8 cellular contexts compared by ENCODE assay signal in the genomic region with DNA sequence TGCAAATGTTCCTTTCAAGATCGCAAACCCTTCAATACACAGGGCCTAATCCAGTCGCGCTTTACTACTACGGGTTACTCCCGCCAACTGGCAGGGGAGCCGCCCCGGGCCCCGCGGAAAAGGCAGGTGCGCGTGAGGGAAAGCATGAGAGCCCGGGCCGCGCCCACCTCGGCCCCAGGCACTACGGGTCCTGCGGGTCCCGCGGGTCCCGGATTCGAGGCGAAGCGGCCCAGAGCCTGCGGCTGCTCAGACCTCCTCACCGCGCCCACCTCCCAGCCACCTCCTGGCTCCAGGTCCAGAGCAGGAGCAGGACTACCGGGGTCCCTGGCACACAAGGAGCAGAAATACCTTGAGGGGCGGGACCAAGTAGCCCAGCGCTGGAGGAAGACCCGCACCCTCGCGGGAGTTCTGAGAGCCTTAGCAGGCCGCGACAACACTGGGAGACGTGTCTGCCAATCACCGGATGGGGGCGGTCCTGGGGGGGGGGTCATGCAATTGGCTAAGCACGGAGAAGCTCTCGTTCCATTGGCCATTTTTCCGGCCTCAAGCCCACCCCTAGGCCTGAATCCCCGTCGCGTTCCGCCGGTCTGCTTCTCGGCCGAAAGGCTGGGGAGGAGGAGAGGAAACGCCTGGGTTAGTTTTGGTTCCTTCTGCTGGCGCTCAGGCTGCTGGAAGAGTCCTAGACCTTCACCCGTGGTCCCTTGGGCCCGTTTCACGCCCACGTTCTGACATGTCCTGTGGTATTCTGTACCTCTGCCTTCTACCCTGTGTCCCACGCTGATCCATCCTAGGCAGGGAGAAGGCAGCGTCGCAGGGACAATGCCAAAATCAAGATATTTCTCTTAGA.
DNase-seq lines count a peak whose midpoint lies in the region; ATAC-seq lines count a peak whose summit lies in the region.

No MANE protein-coding gene starts in this region.

- H3K27me3 ChIP-seq in NT2/D1 (ENCODE audit: insufficient read depth, insufficient read length): no peaks in the 10 kb centered on the region

- no peaks in the 10 kb centered on the region for H3K4me1 ChIP-seq in NT2/D1 (ENCODE audit: insufficient read depth, insufficient read length)

- H3K9me3 ChIP-seq in NT2/D1 (ENCODE audit: insufficient read depth, low read length): no peaks in the 10 kb centered on the region

- DNase-seq in CMK (ENCODE audit: low read depth): peak; percentile 84
- DNase-seq in HS-5 (ENCODE audit: low read depth): peak; percentile 76
- peak; percentile 91 for DNase-seq in NT2/D1 (ENCODE audit: low read depth, low spot score)
- peak; percentile 81 for DNase-seq in activated T-cell treated with anti-CD3 and anti-CD28 coated beads for 1 hour (ENCODE audit: low read depth)
- DNase-seq in epidermal melanocyte (ENCODE audit: insufficient read length, low spot score): peak; percentile 89
- DNase-seq in midbrain (lab: John Stamatoyannopoulos, UW): peak; percentile 96
- DNase-seq in stimulated activated CD8-positive, alpha-beta memory T cell treated with anti-CD3 and anti-CD28 coated beads, Interleukin-15, amount 100 ng/mL, for 48 hours (ENCODE audit: low read depth in 2 of 2): peak; percentile 83 to 86

- peak overlapping the region; percentile 53 for H3K4me3 ChIP-seq in NT2/D1 (ENCODE audit: insufficient read length, low read depth)

- peaks cover 16% of the 10 kb centered on the region for H3K36me3 ChIP-seq in NT2/D1 (ENCODE audit: insufficient read depth, insufficient read length, low read length)

- H3K9ac ChIP-seq in NT2/D1 (ENCODE audit: insufficient read length, low read depth): peak overlapping the region; percentile 92

- ATAC-seq in GM19468 (IDR thresholded peaks at IDR 0.05; ENCODE audit: extremely low read depth, unreplicated experiment): peak; percentile 86

Comparison
In these comparisons a context has a peak if more than half of its experiments do, and no peak if none do; other contexts are left out.
1. Peak in every context shown above with its lines: DNase-seq, ATAC-seq and H3K4me3 ChIP-seq.